30 cellular contexts compared by ENCODE assay signal in genomic region chr12:111158992-111159391, GRCh38.
"Had no signal": no experiment of that assay in that cellular context is flagged by ENCODE, and none has a peak within 500 bp of the region (broad histone marks: within the 10 kb centered on the region; RNA-seq: fewer than 3 reads in every experiment).

No MANE protein-coding gene starts in this region.

- DNase-seq: hippocampal formation; immature natural killer cell; kidney glomerular epithelial cell; left cardiac atrium; lower lobe of right lung; mammary epithelial cell; mesenchymal stem cell; naive B cell; natural killer cell; nephron progenitor cell; pancreas; retina; right cardiac atrium; stimulated activated CD4-positive, alpha-beta T cell treated with anti-CD3 and anti-CD28 coated beads, Interleukin-12 subunit alpha, Interleukin-12 subunit beta, amount 100 ng/mL, for 4 hours; stimulated activated CD4-positive, alpha-beta T cell treated with anti-CD3 and anti-CD28 coated beads, Interleukin-15, amount 100 ng/mL, for 24 hours; stimulated activated CD4-positive, alpha-beta T cell treated with anti-CD3 and anti-CD28 coated beads, Interleukin-2, amount 100 ng/mL, for 24 hours; stimulated activated CD4-positive, alpha-beta T cell treated with anti-CD3 and anti-CD28 coated beads, Interleukin-4, amount 100 ng/mL, for 1 hour; stimulated activated naive B cell treated with anti-CD40 and anti-IgM and Interleukin-4, amounts not matched to agents 10 μg/mL and 1 μg/mL and 100 μg/mL, for 72 hours; stimulated activated naive CD8-positive, alpha-beta T cell treated with anti-CD3 and anti-CD28 coated beads, Interleukin-15, Interleukin-2, amounts not matched to agents 100 U/mL and 50 U/mL, for 24 hours; stomach; testis; thyroid gland; transverse colon; upper lobe of left lung had no signal

- H3K27ac Mint-ChIP-seq: immature natural killer cell; mesothelial cell of epicardium; naive B cell; natural killer cell; nephron progenitor cell; stimulated activated naive B cell treated with anti-CD40 and anti-IgM and Interleukin-4, amounts not matched to agents 10 μg/mL and 1 μg/mL and 100 μg/mL, for 72 hours had no signal

- H3K27ac ChIP-seq: lower lobe of right lung, pancreas, prostate gland, skin epidermis, stomach, testis, thyroid gland, transverse colon, upper lobe of left lung, vagina had no signal

- H3K36me3 Mint-ChIP-seq: immature natural killer cell; naive B cell; natural killer cell; stimulated activated naive B cell treated with anti-CD40 and anti-IgM and Interleukin-4, amounts not matched to agents 10 μg/mL and 1 μg/mL and 100 μg/mL, for 72 hours had no signal

- H3K4me3 ChIP-seq: lower lobe of right lung, pancreas, prostate gland, skin epidermis, stomach, testis, thyroid gland, transverse colon, upper lobe of left lung, vagina had no signal

- ATAC-seq: left cardiac atrium; left lobe of liver; lower lobe of right lung; natural killer cell; pancreas; right cardiac atrium; sciatic nerve; stimulated activated naive B cell treated with anti-CD40 and anti-IgM and Interleukin-4, amounts not matched to agents 10 μg/mL and 1 μg/mL and 100 μg/mL, for 72 hours; stimulated activated naive CD8-positive, alpha-beta T cell treated with anti-CD3 and anti-CD28 coated beads, Interleukin-15, Interleukin-2, amounts not matched to agents 100 U/mL and 50 U/mL, for 24 hours had no signal

- H3K4me3 Mint-ChIP-seq: immature natural killer cell; mesothelial cell of epicardium; natural killer cell; nephron progenitor cell; stimulated activated naive B cell treated with anti-CD40 and anti-IgM and Interleukin-4, amounts not matched to agents 10 μg/mL and 1 μg/mL and 100 μg/mL, for 72 hours had no signal

- H3K36me3 ChIP-seq: lower lobe of right lung, pancreas, prostate gland, stomach, thyroid gland, transverse colon, upper lobe of left lung, vagina had no signal

- H3K4me1 ChIP-seq: lower lobe of right lung, pancreas, prostate gland, stomach, thyroid gland, transverse colon, upper lobe of left lung, vagina had no signal

- H3K4me1 Mint-ChIP-seq: immature natural killer cell; natural killer cell; stimulated activated naive B cell treated with anti-CD40 and anti-IgM and Interleukin-4, amounts not matched to agents 10 μg/mL and 1 μg/mL and 100 μg/mL, for 72 hours had no signal

- H3K9me3 ChIP-seq: lower lobe of right lung, pancreas, prostate gland, stomach, testis, thyroid gland, transverse colon, upper lobe of left lung, vagina had no signal

- H3K27me3 ChIP-seq: pancreas, testis, thyroid gland, vagina had no signal

- H3K9me3 Mint-ChIP-seq: immature natural killer cell; mesothelial cell of epicardium; naive B cell; natural killer cell; nephron progenitor cell; stimulated activated naive B cell treated with anti-CD40 and anti-IgM and Interleukin-4, amounts not matched to agents 10 μg/mL and 1 μg/mL and 100 μg/mL, for 72 hours had no signal
